ENCODE assay signal across 8 cellular contexts in genomic region chr12:7937867-7938506, GRCh38. TPM values are rescaled to one million over a fixed set of nuclear protein-coding genes. Genes with fewer than 3 reads are reported as not detected.
DNase-seq lines count a peak whose midpoint lies in the region; ATAC-seq and TF ChIP-seq lines count a peak whose summit lies in the region.

No MANE protein-coding gene starts in this region.

- no peaks in the 10 kb centered on the region for H3K9me2 ChIP-seq in Loucy (replicated peaks; ENCODE audit: low read depth, low read length)

- TF ChIP-seq CTCF in DND-41 (IDR thresholded peaks at IDR 0.05; ENCODE audit: borderline replicate concordance, extremely low read depth, low read length, poor library complexity, severe bottlenecking) (peak; percentile 37), Loucy (conservative IDR thresholded peaks at IDR 0.05; ENCODE audit: low read length) (peak; percentile 29), neural crest cell (conservative IDR thresholded peaks at IDR 0.05) (peak; percentile 50), omental fat pad (IDR thresholded peaks at IDR 0.05) (no peak)

- no peaks in the 10 kb centered on the region for H3K36me3 Mint-ChIP-seq in neural crest cell (ENCODE audit: low read depth)

- H3K36me3 ChIP-seq in DND-41 (ENCODE audit: insufficient read depth, low read length): peaks cover 19% of the 10 kb centered on the region
- peaks cover under 1% of the 10 kb centered on the region; the same call in 1 of the 2 replicates for H3K36me3 ChIP-seq in Loucy (ENCODE audit: insufficient read depth, low read length)
- peaks cover 1% of the 10 kb centered on the region for H3K36me3 ChIP-seq in adipocyte (ENCODE audit: control insufficient read depth, insufficient read depth, low read length, severe bottlenecking)

- H3K4me2 ChIP-seq in DND-41 (ENCODE audit: insufficient read depth, low read length) (peak overlapping the region; percentile 37), Loucy (ENCODE audit: low read depth, low read length, poor library complexity, severe bottlenecking) (peak overlapping the region; percentile 53)

- H3K9ac ChIP-seq in DND-41 (ENCODE audit: low read depth, low read length) (0 out of 2 replicates have a peak overlapping the region, but pooled peaks have one; percentile 1), Loucy (ENCODE audit: low read depth, low read length, poor library complexity, severe bottlenecking) (no peak overlapping the region), adipocyte (ENCODE audit: low read length) (peak overlapping the region; percentile 1)

- H3K4me3 ChIP-seq in DND-41 (ENCODE audit: low read depth in 1 of 2, low read length in 2 of 2): no peak overlapping the region
- peak overlapping the region; percentile 9 for H3K4me3 ChIP-seq in Loucy (ENCODE audit: low read length, poor library complexity, severe bottlenecking)
- no peak overlapping the region for H3K4me3 ChIP-seq in adipocyte (ENCODE audit: low read length)

- DNase-seq in DND-41: peak; percentile 65
- peak; percentile 9 for DNase-seq in adipocyte (ENCODE audit: low read depth)
- no peak for DNase-seq in neural crest cell (ENCODE audit: low read depth, low spot score)
- DNase-seq in SHP77 (lab: John Stamatoyannopoulos, UW): no peak
- no peak for DNase-seq in activated CD4-positive, CD25-positive, alpha-beta regulatory T cell treated with anti-CD3 and anti-CD28 coated beads, Interleukin-2, amount 50 U/mL, for 72 hours
- DNase-seq in omental fat pad (ENCODE audit: low spot score): no peak
- no peak for DNase-seq in DMS53 treated with DMSO at 0.1 percent for 48 hours (lab: John Stamatoyannopoulos, UW; ENCODE audit: unreplicated experiment)

- H2AFZ ChIP-seq in DND-41 (ENCODE audit: low read depth, low read length) (peak overlapping the region; percentile 31), Loucy (ENCODE audit: low read length) (no peak overlapping the region; the same call in 1 of the 2 replicates)

- peaks cover 6% of the 10 kb centered on the region for H4K20me1 ChIP-seq in DND-41 (ENCODE audit: insufficient read depth, low read length)
- peaks cover under 1% of the 10 kb centered on the region for H4K20me1 ChIP-seq in Loucy (ENCODE audit: insufficient read depth, low read length, poor library complexity, severe bottlenecking)

- peak overlapping the region; percentile 65 for H3K27ac ChIP-seq in DND-41 (ENCODE audit: low read length)

- H3K27me3 Mint-ChIP-seq in neural crest cell (ENCODE audit: low read depth): no peaks in the 10 kb centered on the region

- H3K9me3 ChIP-seq in DND-41 (ENCODE audit: insufficient read depth, low read length, severe bottlenecking): no peaks in the 10 kb centered on the region
- H3K9me3 ChIP-seq in Loucy (ENCODE audit: insufficient read depth, low read depth, low read length): no peaks in the 10 kb centered on the region
- no peaks in the 10 kb centered on the region for H3K9me3 ChIP-seq in adipocyte (ENCODE audit: control insufficient read depth, low read length)

- peaks cover 29% of the 10 kb centered on the region for H3K79me2 ChIP-seq in DND-41 (ENCODE audit: insufficient read depth, low read length)
- H3K79me2 ChIP-seq in Loucy (ENCODE audit: insufficient read depth, low read length): peaks cover 29% of the 10 kb centered on the region

- no peaks in the 10 kb centered on the region for H3K27me3 ChIP-seq in DND-41 (ENCODE audit: insufficient read depth, low read length, poor library complexity)
- no peaks in the 10 kb centered on the region for H3K27me3 ChIP-seq in Loucy (ENCODE audit: insufficient read depth, low read length, poor library complexity, severe bottlenecking)
- H3K27me3 ChIP-seq in adipocyte (replicated peaks; ENCODE audit: control insufficient read depth, insufficient read depth, low read length): no peaks in the 10 kb centered on the region

- H3K4me1 Mint-ChIP-seq in neural crest cell: peaks cover 8% of the 10 kb centered on the region

- peaks cover 45% of the 10 kb centered on the region for H3K4me1 ChIP-seq in DND-41 (ENCODE audit: insufficient read depth, low read length)
- peaks cover 28% of the 10 kb centered on the region for H3K4me1 ChIP-seq in Loucy (ENCODE audit: insufficient read depth, low read length, poor library complexity, severe bottlenecking)
- peaks cover 25% of the 10 kb centered on the region for H3K4me1 ChIP-seq in adipocyte (ENCODE audit: control insufficient read depth, insufficient read depth, low read length)

- no peaks in the 10 kb centered on the region for H3F3A ChIP-seq in Loucy (ENCODE audit: low read depth)

- ATAC-seq in DND-41 (ENCODE audit: insufficient read depth, low read depth) (no peak), omental fat pad (ENCODE audit: low FRiP score) (no peak)

- H3K4me3 Mint-ChIP-seq in neural crest cell: peak overlapping the region; percentile 77

- no peaks in the 10 kb centered on the region for H3K9me3 Mint-ChIP-seq in neural crest cell

- H3K27ac Mint-ChIP-seq in neural crest cell (ENCODE audit: unreplicated experiment): peak overlapping the region; percentile 65

RNA-seq across cellular contexts. Expression of gene SLC2A3, which starts 2.0 kb away (rescaled TPM):
- total RNA-seq in neural crest cell: 50.6 and 52.2 TPM in 2 replicates
- 100 to 1,000 TPM in 3 of 4 donors, 10 to 100 TPM in 1; 72.5 to 156 (median 135) TPM for total RNA-seq in omental fat pad

Comparison
In these comparisons a context has a peak if more than half of its experiments do, and no peak if none do; other contexts are left out.
1. DNase-seq: peak in DND-41 (single experiment) and adipocyte (single experiment); none in neural crest cell (single experiment), SHP77 (0 of 2), activated CD4-positive, CD25-positive, alpha-beta regulatory T cell treated with anti-CD3 and anti-CD28 coated beads, Interleukin-2, amount 50 U/mL, for 72 hours (single experiment), omental fat pad (single experiment) and DMS53 treated with DMSO at 0.1 percent for 48 hours (single experiment).
2. CTCF ChIP-seq: peak in DND-41 (single experiment), Loucy (single experiment) and neural crest cell (single experiment); none in omental fat pad (0 of 3).